ENCODE assay signal across 1 cellular context in genomic region chr6:137820425-137820824, GRCh38.
TF ChIP-seq lines count a peak whose summit lies in the region.

No MANE protein-coding gene starts in this region.

TF ChIP-seq in IMR-90, 13 proteins besides CTCF, POLR2A, EP300 and RAD21:
- no peak for TF ChIP-seq USF2 (IDR thresholded peaks at IDR 0.05; ENCODE audit: low read depth, low read length)
- TF ChIP-seq ELK1 (IDR thresholded peaks at IDR 0.05; ENCODE audit: borderline replicate concordance, low read depth, low read length), result no peak
- no peak for TF ChIP-seq FOS (IDR thresholded peaks at IDR 0.05; ENCODE audit: low read depth, low read length)
